ENCODE assay signal across 21 cellular contexts in genomic region chr3:119859728-119860127, GRCh38.
"Had no signal": no experiment of that assay in that cellular context is flagged by ENCODE, and none has a peak within 500 bp of the region (broad histone marks: within the 10 kb centered on the region; RNA-seq: fewer than 3 reads in every experiment).

No MANE protein-coding gene starts in this region.

- ATAC-seq: lower lobe of right lung; naive thymus-derived CD8-positive, alpha-beta T cell; psoas muscle; right lobe of liver; stimulated activated memory B cell treated with anti-CD40 and anti-IgM and Interleukin-4, amounts not matched to agents 10 μg/mL and 1 μg/mL and 100 μg/mL, for 72 hours; stimulated activated naive CD8-positive, alpha-beta T cell treated with anti-CD3 and anti-CD28 coated beads, Interleukin-15, amount 100 ng/mL, for 72 hours had no signal

- H3K27ac Mint-ChIP-seq: stimulated activated memory B cell treated with anti-CD40 and anti-IgM and Interleukin-4, amounts not matched to agents 10 μg/mL and 1 μg/mL and 100 μg/mL, for 72 hours; stimulated activated naive CD8-positive, alpha-beta T cell treated with anti-CD3 and anti-CD28 coated beads, Interleukin-15, amount 100 ng/mL, for 72 hours; type B pancreatic cell had no signal

- DNase-seq: hypothalamus; immature natural killer cell; kidney; lower lobe of right lung; mammary epithelial cell; mesenchymal stem cell; naive thymus-derived CD8-positive, alpha-beta T cell; ovary; psoas muscle; right lobe of liver; stimulated activated CD4-positive, alpha-beta T cell treated with anti-CD3 and anti-CD28 coated beads, Interleukin-1b, Interleukin-23, amount 100 ng/mL, for 48 hours; stimulated activated CD4-positive, alpha-beta T cell treated with anti-CD3 and anti-CD28 coated beads, Interleukin-2, amount 100 ng/mL, for 48 hours; stimulated activated CD4-positive, alpha-beta T cell treated with anti-CD3 and anti-CD28 coated beads, Interleukin-4, amount 100 ng/mL, for 4 hours; stimulated activated CD8-positive, alpha-beta memory T cell treated with anti-CD3 and anti-CD28 coated beads, Interleukin-4, amount 100 ng/mL, for 48 hours; stimulated activated naive CD4-positive, alpha-beta T cell treated with Interleukin-2 at 50 U/mL for 16 hours; stimulated activated naive CD8-positive, alpha-beta T cell treated with anti-CD3 and anti-CD28 coated beads, Interleukin-15, amount 100 ng/mL, for 72 hours; substantia nigra; uterus had no signal

- H3K9me3 ChIP-seq: lower lobe of right lung, ovary, right lobe of liver, tibial nerve, uterus had no signal

- H3K4me1 Mint-ChIP-seq: stimulated activated memory B cell treated with anti-CD40 and anti-IgM and Interleukin-4, amounts not matched to agents 10 μg/mL and 1 μg/mL and 100 μg/mL, for 72 hours had no signal

- H3K27me3 Mint-ChIP-seq: naive thymus-derived CD8-positive, alpha-beta T cell; stimulated activated memory B cell treated with anti-CD40 and anti-IgM and Interleukin-4, amounts not matched to agents 10 μg/mL and 1 μg/mL and 100 μg/mL, for 72 hours; stimulated activated naive CD8-positive, alpha-beta T cell treated with anti-CD3 and anti-CD28 coated beads, Interleukin-15, amount 100 ng/mL, for 72 hours; type B pancreatic cell had no signal

- H3K4me3 Mint-ChIP-seq: immature natural killer cell; naive thymus-derived CD8-positive, alpha-beta T cell; stimulated activated memory B cell treated with anti-CD40 and anti-IgM and Interleukin-4, amounts not matched to agents 10 μg/mL and 1 μg/mL and 100 μg/mL, for 72 hours; stimulated activated naive CD8-positive, alpha-beta T cell treated with anti-CD3 and anti-CD28 coated beads, Interleukin-15, amount 100 ng/mL, for 72 hours; type B pancreatic cell had no signal

- H3K9me3 Mint-ChIP-seq: immature natural killer cell had no signal
